In the genomic region with DNA sequence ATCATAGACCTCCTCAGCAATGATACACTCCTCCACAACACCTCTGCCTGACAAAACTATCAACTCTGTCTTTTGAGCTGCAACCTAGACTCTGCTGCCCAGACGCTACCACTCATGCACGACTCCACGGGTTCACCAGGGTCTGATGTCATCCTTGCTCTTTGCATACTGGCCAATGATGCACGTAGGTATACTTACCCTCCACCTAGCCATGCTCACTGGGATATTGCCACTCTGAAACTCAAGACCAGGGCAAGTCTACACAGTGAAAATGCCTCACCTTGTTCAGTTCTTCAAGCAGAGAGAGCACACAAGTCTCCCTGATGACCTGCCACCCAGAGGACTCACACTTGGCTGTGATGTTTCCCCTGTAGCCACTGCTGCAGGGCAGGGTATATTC, we compare ENCODE assay signal across 33 cellular contexts. TPM values are rescaled to one million over a fixed set of nuclear protein-coding genes. Genes with fewer than 3 reads are reported as not detected.
"Had no signal": no experiment of that assay in that cellular context is flagged by ENCODE, and none has a peak within 500 bp of the region (broad histone marks: within the 10 kb centered on the region; RNA-seq: fewer than 3 reads in every experiment).

No MANE protein-coding gene starts in this region.

- H3K36me3 ChIP-seq: colonic mucosa, esophagus squamous epithelium, prostate gland, right atrium auricular region, sigmoid colon, thoracic aorta, tibial nerve, upper lobe of right lung, uterus had no signal

- H3K9me3 ChIP-seq: colonic mucosa, esophagus squamous epithelium, prostate gland, right atrium auricular region, sigmoid colon, thoracic aorta, tibial nerve, upper lobe of right lung, uterus had no signal

- H3K36me3 Mint-ChIP-seq: immature natural killer cell; natural killer cell; stimulated activated memory B cell treated with anti-CD40 and anti-IgM and Interleukin-4, amounts not matched to agents 10 μg/mL and 1 μg/mL and 100 μg/mL, for 72 hours had no signal

- H3K4me1 Mint-ChIP-seq: central memory CD8-positive, alpha-beta T cell; immature natural killer cell; natural killer cell; stimulated activated memory B cell treated with anti-CD40 and anti-IgM and Interleukin-4, amounts not matched to agents 10 μg/mL and 1 μg/mL and 100 μg/mL, for 72 hours had no signal

- H3K4me3 Mint-ChIP-seq: central memory CD8-positive, alpha-beta T cell; dendritic cell treated with granulocyte-macrophage colony-stimulating factor and Interleukin-4, amounts not matched to agents 40 ng/mL and 50 ng/mL, for 4 days; endodermal cell; immature natural killer cell; natural killer cell; stimulated activated memory B cell treated with anti-CD40 and anti-IgM and Interleukin-4, amounts not matched to agents 10 μg/mL and 1 μg/mL and 100 μg/mL, for 72 hours had no signal

- H3K27ac ChIP-seq: colonic mucosa, esophagus squamous epithelium, prostate gland, right atrium auricular region, sigmoid colon, thoracic aorta, tibial nerve, upper lobe of right lung, uterus had no signal

- H3K4me3 ChIP-seq: colonic mucosa, esophagus squamous epithelium, lung, prostate gland, right atrium auricular region, sigmoid colon, thoracic aorta, tibial nerve, upper lobe of right lung, uterus had no signal

- H3K9me3 Mint-ChIP-seq: endodermal cell had no signal

- H3K27ac Mint-ChIP-seq: dendritic cell treated with granulocyte-macrophage colony-stimulating factor and Interleukin-4, amounts not matched to agents 40 ng/mL and 50 ng/mL, for 4 days; endodermal cell; immature natural killer cell; natural killer cell; stimulated activated memory B cell treated with anti-CD40 and anti-IgM and Interleukin-4, amounts not matched to agents 10 μg/mL and 1 μg/mL and 100 μg/mL, for 72 hours had no signal

- H3K27me3 ChIP-seq: colonic mucosa, esophagus squamous epithelium, right atrium auricular region, sigmoid colon, tibial nerve, upper lobe of right lung, uterus had no signal

- DNase-seq: colonic mucosa; effector CD8-positive, alpha-beta T cell; endodermal cell; esophagus squamous epithelium; foreskin melanocyte; hypothalamus; immature natural killer cell; islet precursor cell; kidney glomerular epithelial cell; mesenchymal stem cell; midbrain; natural killer cell; sigmoid colon; stimulated activated CD4-positive, alpha-beta T cell treated with anti-CD3 and anti-CD28 coated beads, Interleukin-2, amount 100 ng/mL, for 24 hours; stimulated activated CD4-positive, alpha-beta T cell treated with anti-CD3 and anti-CD28 coated beads, Interleukin-4, amount 100 ng/mL, for 24 hours; stimulated activated naive CD8-positive, alpha-beta T cell treated with anti-CD3 and anti-CD28 coated beads, Interleukin-15, Interleukin-2, amounts not matched to agents 100 U/mL and 50 U/mL, for 24 hours; upper lobe of right lung; uterus had no signal

- ATAC-seq: left lobe of liver; natural killer cell; stimulated activated memory B cell treated with anti-CD40 and anti-IgM and Interleukin-4, amounts not matched to agents 10 μg/mL and 1 μg/mL and 100 μg/mL, for 72 hours; stimulated activated naive CD8-positive, alpha-beta T cell treated with anti-CD3 and anti-CD28 coated beads, Interleukin-15, Interleukin-2, amounts not matched to agents 100 U/mL and 50 U/mL, for 24 hours; upper lobe of right lung had no signal

- H3K4me1 ChIP-seq: colonic mucosa, esophagus squamous epithelium, prostate gland, right atrium auricular region, sigmoid colon, tibial nerve, upper lobe of right lung, uterus had no signal

- H3K27me3 Mint-ChIP-seq: dendritic cell treated with granulocyte-macrophage colony-stimulating factor and Interleukin-4, amounts not matched to agents 40 ng/mL and 50 ng/mL, for 4 days had no signal

RNA-seq across cellular contexts. Expression of gene ADGRF1, which starts 27.7 kb away (rescaled TPM):
- total RNA-seq: chondrocyte, endodermal cell, endothelial cell of umbilical vein, liver, natural killer cell, osteocyte, right atrium auricular region, sigmoid colon, skeletal muscle tissue, thoracic aorta, tibial nerve had no signal
- polyA plus RNA-seq: endothelial cell of umbilical vein, immature natural killer cell, neural cell had no signal
